1 cellular context compared by ENCODE assay signal in genomic region chr12:51773145-51773869, GRCh38.
TF ChIP-seq lines count a peak whose summit lies in the region.

No MANE protein-coding gene starts in this region.

TF ChIP-seq in GM23338, 12 proteins besides CTCF, POLR2A, EP300 and RAD21 (continued from another document):
- TF ChIP-seq, protein P1, sequence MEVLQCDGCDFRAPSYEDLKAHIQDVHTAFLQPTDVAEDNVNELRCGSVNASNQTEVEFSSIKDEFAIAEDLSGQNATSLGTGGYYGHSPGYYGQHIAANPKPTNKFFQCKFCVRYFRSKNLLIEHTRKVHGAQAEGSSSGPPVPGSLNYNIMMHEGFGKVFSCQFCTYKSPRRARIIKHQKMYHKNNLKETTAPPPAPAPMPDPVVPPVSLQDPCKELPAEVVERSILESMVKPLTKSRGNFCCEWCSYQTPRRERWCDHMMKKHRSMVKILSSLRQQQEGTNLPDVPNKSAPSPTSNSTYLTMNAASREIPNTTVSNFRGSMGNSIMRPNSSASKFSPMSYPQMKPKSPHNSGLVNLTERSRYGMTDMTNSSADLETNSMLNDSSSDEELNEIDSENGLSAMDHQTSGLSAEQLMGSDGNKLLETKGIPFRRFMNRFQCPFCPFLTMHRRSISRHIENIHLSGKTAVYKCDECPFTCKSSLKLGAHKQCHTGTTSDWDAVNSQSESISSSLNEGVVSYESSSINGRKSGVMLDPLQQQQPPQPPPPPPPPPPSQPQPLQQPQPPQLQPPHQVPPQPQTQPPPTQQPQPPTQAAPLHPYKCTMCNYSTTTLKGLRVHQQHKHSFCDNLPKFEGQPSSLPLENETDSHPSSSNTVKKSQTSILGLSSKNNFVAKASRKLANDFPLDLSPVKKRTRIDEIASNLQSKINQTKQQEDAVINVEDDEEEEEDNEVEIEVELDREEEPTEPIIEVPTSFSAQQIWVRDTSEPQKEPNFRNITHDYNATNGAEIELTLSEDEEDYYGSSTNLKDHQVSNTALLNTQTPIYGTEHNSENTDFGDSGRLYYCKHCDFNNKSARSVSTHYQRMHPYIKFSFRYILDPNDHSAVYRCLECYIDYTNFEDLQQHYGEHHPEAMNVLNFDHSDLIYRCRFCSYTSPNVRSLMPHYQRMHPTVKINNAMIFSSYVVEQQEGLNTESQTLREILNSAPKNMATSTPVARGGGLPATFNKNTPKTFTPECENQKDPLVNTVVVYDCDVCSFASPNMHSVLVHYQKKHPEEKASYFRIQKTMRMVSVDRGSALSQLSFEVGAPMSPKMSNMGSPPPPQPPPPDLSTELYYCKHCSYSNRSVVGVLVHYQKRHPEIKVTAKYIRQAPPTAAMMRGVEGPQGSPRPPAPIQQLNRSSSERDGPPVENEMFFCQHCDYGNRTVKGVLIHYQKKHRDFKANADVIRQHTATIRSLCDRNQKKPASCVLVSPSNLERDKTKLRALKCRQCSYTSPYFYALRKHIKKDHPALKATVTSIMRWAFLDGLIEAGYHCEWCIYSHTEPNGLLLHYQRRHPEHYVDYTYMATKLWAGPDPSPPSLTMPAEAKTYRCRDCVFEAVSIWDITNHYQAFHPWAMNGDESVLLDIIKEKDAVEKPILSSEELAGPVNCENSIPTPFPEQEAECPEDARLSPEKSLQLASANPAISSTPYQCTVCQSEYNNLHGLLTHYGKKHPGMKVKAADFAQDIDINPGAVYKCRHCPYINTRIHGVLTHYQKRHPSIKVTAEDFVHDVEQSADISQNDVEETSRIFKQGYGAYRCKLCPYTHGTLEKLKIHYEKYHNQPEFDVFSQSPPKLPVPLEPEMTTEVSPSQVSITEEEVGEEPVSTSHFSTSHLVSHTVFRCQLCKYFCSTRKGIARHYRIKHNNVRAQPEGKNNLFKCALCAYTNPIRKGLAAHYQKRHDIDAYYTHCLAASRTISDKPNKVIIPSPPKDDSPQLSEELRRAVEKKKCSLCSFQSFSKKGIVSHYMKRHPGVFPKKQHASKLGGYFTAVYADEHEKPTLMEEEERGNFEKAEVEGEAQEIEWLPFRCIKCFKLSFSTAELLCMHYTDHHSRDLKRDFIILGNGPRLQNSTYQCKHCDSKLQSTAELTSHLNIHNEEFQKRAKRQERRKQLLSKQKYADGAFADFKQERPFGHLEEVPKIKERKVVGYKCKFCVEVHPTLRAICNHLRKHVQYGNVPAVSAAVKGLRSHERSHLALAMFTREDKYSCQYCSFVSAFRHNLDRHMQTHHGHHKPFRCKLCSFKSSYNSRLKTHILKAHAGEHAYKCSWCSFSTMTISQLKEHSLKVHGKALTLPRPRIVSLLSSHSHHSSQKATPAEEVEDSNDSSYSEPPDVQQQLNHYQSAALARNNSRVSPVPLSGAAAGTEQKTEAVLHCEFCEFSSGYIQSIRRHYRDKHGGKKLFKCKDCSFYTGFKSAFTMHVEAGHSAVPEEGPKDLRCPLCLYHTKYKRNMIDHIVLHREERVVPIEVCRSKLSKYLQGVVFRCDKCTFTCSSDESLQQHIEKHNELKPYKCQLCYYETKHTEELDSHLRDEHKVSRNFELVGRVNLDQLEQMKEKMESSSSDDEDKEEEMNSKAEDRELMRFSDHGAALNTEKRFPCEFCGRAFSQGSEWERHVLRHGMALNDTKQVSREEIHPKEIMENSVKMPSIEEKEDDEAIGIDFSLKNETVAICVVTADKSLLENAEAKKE (CRISPR knock-in tag; IDR thresholded peaks at IDR 0.05): no peak
- TF ChIP-seq, protein P2, sequence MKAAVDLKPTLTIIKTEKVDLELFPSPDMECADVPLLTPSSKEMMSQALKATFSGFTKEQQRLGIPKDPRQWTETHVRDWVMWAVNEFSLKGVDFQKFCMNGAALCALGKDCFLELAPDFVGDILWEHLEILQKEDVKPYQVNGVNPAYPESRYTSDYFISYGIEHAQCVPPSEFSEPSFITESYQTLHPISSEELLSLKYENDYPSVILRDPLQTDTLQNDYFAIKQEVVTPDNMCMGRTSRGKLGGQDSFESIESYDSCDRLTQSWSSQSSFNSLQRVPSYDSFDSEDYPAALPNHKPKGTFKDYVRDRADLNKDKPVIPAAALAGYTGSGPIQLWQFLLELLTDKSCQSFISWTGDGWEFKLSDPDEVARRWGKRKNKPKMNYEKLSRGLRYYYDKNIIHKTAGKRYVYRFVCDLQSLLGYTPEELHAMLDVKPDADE (IDR thresholded peaks at IDR 0.05): no peak
- no peak for TF ChIP-seq ZNF331 (CRISPR knock-in tag; IDR thresholded peaks at IDR 0.05; ENCODE audit: low read depth)
- TF ChIP-seq EZH2 (IDR thresholded peaks at IDR 0.05; ENCODE audit: low read depth, unreplicated experiment): no peak
- TF ChIP-seq CREB1 (CRISPR knock-in tag; IDR thresholded peaks at IDR 0.05; ENCODE audit: low read depth): no peak
